9 cellular contexts compared by ENCODE assay signal in genomic region chr12:9951026-9951652, GRCh38. TPM values are rescaled to one million over a fixed set of nuclear protein-coding genes. Genes with fewer than 3 reads are reported as not detected.
DNase-seq lines count a peak whose midpoint lies in the region; ATAC-seq and TF ChIP-seq lines count a peak whose summit lies in the region.
"Had no signal": no experiment of that assay in that cellular context is flagged by ENCODE, and none has a peak within 500 bp of the region (broad histone marks: within the 10 kb centered on the region; RNA-seq: fewer than 3 reads in every experiment).

No MANE protein-coding gene starts in this region.

- H3K4me1 Mint-ChIP-seq in activated CD8-positive, alpha-beta T cell treated with anti-CD3 and anti-CD28 coated beads, Interleukin-2, amount 10 ng/mL, durations not matched to agents 7 days and 5 days (ENCODE audit: low read depth): peaks cover 62% of the 10 kb centered on the region
- H3K4me1 Mint-ChIP-seq in natural killer cell: peaks cover 40 to 51% of the 10 kb centered on the region in 2 donors

- H3K4me3 ChIP-seq in DND-41 (ENCODE audit: low read depth in 1 of 2, low read length in 2 of 2) (0 out of 4 replicates have a peak overlapping the region, but pooled peaks of 1 of the 2 experiments have one; percentile 5), SJCRH30 (no peak overlapping the region)

- H3K4me1 ChIP-seq in DND-41 (ENCODE audit: insufficient read depth, low read length) (peaks cover 27% of the 10 kb centered on the region), SJCRH30 (no peaks in the 10 kb centered on the region)

- intact Hi-C loops in natural killer cell (cut with micrococcal nuclease): no loop called here

- H4K20me1 ChIP-seq in DND-41 (ENCODE audit: insufficient read depth, low read length): no peaks in the 10 kb centered on the region

- peak overlapping the region; percentile 70 for H3K4me3 Mint-ChIP-seq in activated CD8-positive, alpha-beta T cell treated with anti-CD3 and anti-CD28 coated beads, Interleukin-2, amount 10 ng/mL, durations not matched to agents 7 days and 5 days
- peak overlapping the region; percentile 87 for H3K4me3 Mint-ChIP-seq in natural killer cell

- peak; percentile 100 for ATAC-seq in DND-41 (ENCODE audit: insufficient read depth, low read depth)
- peak; percentile 36 for ATAC-seq in HG03432 (IDR thresholded peaks at IDR 0.05; ENCODE audit: unreplicated experiment)
- peak; percentile 87 for ATAC-seq in activated CD8-positive, alpha-beta T cell treated with anti-CD3 and anti-CD28 coated beads, Interleukin-2, amount 10 ng/mL, durations not matched to agents 7 days and 5 days
- ATAC-seq in natural killer cell: peak; percentile 65 to 85 (median 84)

- peak overlapping the region; percentile 45 for H3K4me2 ChIP-seq in DND-41 (ENCODE audit: insufficient read depth, low read length)

- POLR2A ChIA-PET in activated CD8-positive, alpha-beta T cell treated with anti-CD3 and anti-CD28 coated beads, Interleukin-2, amount 10 ng/mL, durations not matched to agents 7 days and 5 days (lab: Charles Lee): no interaction called here

- CTCF ChIA-PET in activated CD8-positive, alpha-beta T cell treated with anti-CD3 and anti-CD28 coated beads, Interleukin-2, amount 10 ng/mL, durations not matched to agents 7 days and 5 days (lab: Charles Lee): interaction anchor here (1.5 to 3.1 kb wide), 3 partner anchors 11 to 208 kb away, joined by 4 to 18 read pairs (median 16); no protein-coding TSS in a partner anchor

- no peaks in the 10 kb centered on the region for H3K27me3 Mint-ChIP-seq in activated CD8-positive, alpha-beta T cell treated with anti-CD3 and anti-CD28 coated beads, Interleukin-2, amount 10 ng/mL, durations not matched to agents 7 days and 5 days (ENCODE audit: low read depth)
- no peaks in the 10 kb centered on the region for H3K27me3 Mint-ChIP-seq in natural killer cell (ENCODE audit: low read depth in 2 of 2)

- H3K9me3 ChIP-seq in DND-41 (ENCODE audit: insufficient read depth, low read length, severe bottlenecking) (no peaks in the 10 kb centered on the region), SJCRH30 (replicated peaks) (no peaks in the 10 kb centered on the region)

- DNase-seq in DND-41 (peak; percentile 81), natural killer cell (peak; percentile 34), HT-29 (ENCODE audit: low spot score) (no peak), H4 (ENCODE audit: low spot score) (no peak), SJCRH30 (no peak), SW 1271 (lab: John Stamatoyannopoulos, UW) (no peak)
- peak; percentile 70 for DNase-seq in activated CD8-positive, alpha-beta T cell treated with anti-CD3 and anti-CD28 coated beads, Interleukin-2, amount 10 ng/mL, durations not matched to agents 7 days and 5 days

- H2AFZ ChIP-seq in DND-41 (ENCODE audit: low read depth, low read length): peak overlapping the region; percentile 35; the same call in 1 of the 2 replicates

- no peaks in the 10 kb centered on the region for H3K79me2 ChIP-seq in DND-41 (ENCODE audit: insufficient read depth, low read length)

- H3K9ac ChIP-seq in DND-41 (ENCODE audit: low read depth, low read length): 0 out of 2 replicates have a peak overlapping the region, but pooled peaks have one; percentile 1

- H3K27ac Mint-ChIP-seq in activated CD8-positive, alpha-beta T cell treated with anti-CD3 and anti-CD28 coated beads, Interleukin-2, amount 10 ng/mL, durations not matched to agents 7 days and 5 days: peak overlapping the region; percentile 86
- H3K27ac Mint-ChIP-seq in natural killer cell: peak overlapping the region; percentile 88 to 90

- H3K9me3 Mint-ChIP-seq in activated CD8-positive, alpha-beta T cell treated with anti-CD3 and anti-CD28 coated beads, Interleukin-2, amount 10 ng/mL, durations not matched to agents 7 days and 5 days (ENCODE audit: insufficient read depth): no peaks in the 10 kb centered on the region
- H3K9me3 Mint-ChIP-seq in natural killer cell: no peaks in the 10 kb centered on the region

- H3K36me3 Mint-ChIP-seq in activated CD8-positive, alpha-beta T cell treated with anti-CD3 and anti-CD28 coated beads, Interleukin-2, amount 10 ng/mL, durations not matched to agents 7 days and 5 days (ENCODE audit: low read depth): peaks cover 7% of the 10 kb centered on the region
- no peaks in the 10 kb centered on the region for H3K36me3 Mint-ChIP-seq in natural killer cell

- peak overlapping the region; percentile 60 for H3K27ac ChIP-seq in DND-41 (ENCODE audit: low read length)
- H3K27ac ChIP-seq in SJCRH30: no peak overlapping the region

- H3K27me3 ChIP-seq in DND-41 (ENCODE audit: insufficient read depth, low read length, poor library complexity) (no peaks in the 10 kb centered on the region), SJCRH30 (no peaks in the 10 kb centered on the region)

- no peaks in the 10 kb centered on the region for H3K36me3 ChIP-seq in DND-41 (ENCODE audit: insufficient read depth, low read length)
- H3K36me3 ChIP-seq in SJCRH30: no peaks in the 10 kb centered on the region

- TF ChIP-seq CTCF in DND-41 (IDR thresholded peaks at IDR 0.05; ENCODE audit: borderline replicate concordance, extremely low read depth, low read length, poor library complexity, severe bottlenecking) (no peak), natural killer cell (IDR thresholded peaks at IDR 0.05) (no peak)

RNA-seq across cellular contexts. Expression of gene CLEC2A, which starts 19.0 kb away (rescaled TPM):
- total RNA-seq in activated CD8-positive, alpha-beta T cell treated with anti-CD3 and anti-CD28 coated beads, Interleukin-2, amount 10 ng/mL, durations not matched to agents 7 days and 5 days: not detected
- total RNA-seq in natural killer cell: not detected
- total RNA-seq in HT-29 (2014; rRNA removed; shearing (Covaris generic)): not detected in 2 replicates
- total RNA-seq in H4 (2014; rRNA removed; shearing (Covaris generic)): not detected in 2 replicates
- not detected in 2 replicates for total RNA-seq in SJCRH30 (2014; rRNA removed; shearing (Covaris generic))
- total RNA-seq: myocyte had no signal

RNA-seq across cellular contexts. Expression of gene CLEC12A, which starts 20.1 kb away (rescaled TPM):
- total RNA-seq in activated CD8-positive, alpha-beta T cell treated with anti-CD3 and anti-CD28 coated beads, Interleukin-2, amount 10 ng/mL, durations not matched to agents 7 days and 5 days: 1 to 10 TPM; 4.8 to 6.3 TPM
- 10 to 100 TPM; 13.6 to 18.9 (median 14.8) TPM for total RNA-seq in natural killer cell
- total RNA-seq in HT-29 (2014; rRNA removed; shearing (Covaris generic)): not detected in 2 replicates
- not detected in 2 replicates for total RNA-seq in H4 (2014; rRNA removed; shearing (Covaris generic))
- total RNA-seq in SJCRH30 (2014; rRNA removed; shearing (Covaris generic)): not detected in 2 replicates
- total RNA-seq: myocyte had no signal

RNA-seq across cellular contexts. Expression of gene CLEC1B, which starts 47.8 kb away (rescaled TPM):
- total RNA-seq in activated CD8-positive, alpha-beta T cell treated with anti-CD3 and anti-CD28 coated beads, Interleukin-2, amount 10 ng/mL, durations not matched to agents 7 days and 5 days: not detected
- total RNA-seq in natural killer cell: 1 to 10 TPM in 2 of 3 donors, under 1 TPM in 1; 0.50 to 2.3 (median 1.0) TPM
- total RNA-seq in HT-29 (2014; rRNA removed; shearing (Covaris generic)): not detected in 2 replicates
- total RNA-seq in H4 (2014; rRNA removed; shearing (Covaris generic)): not detected in 2 replicates
- not detected in 2 replicates for total RNA-seq in SJCRH30 (2014; rRNA removed; shearing (Covaris generic))
- total RNA-seq: myocyte had no signal

RNA-seq across cellular contexts. Expression of gene CLEC12B, which starts 59.3 kb away (rescaled TPM):
- total RNA-seq in activated CD8-positive, alpha-beta T cell treated with anti-CD3 and anti-CD28 coated beads, Interleukin-2, amount 10 ng/mL, durations not matched to agents 7 days and 5 days: under 1 TPM; 0.31 to 0.87 TPM
- total RNA-seq in natural killer cell: 1 to 10 TPM; 3.9 to 5.8 (median 4.9) TPM
- not detected in 2 replicates for total RNA-seq in HT-29 (2014; rRNA removed; shearing (Covaris generic))
- total RNA-seq in H4 (2014; rRNA removed; shearing (Covaris generic)): not detected in 2 replicates
- not detected in 2 replicates for total RNA-seq in SJCRH30 (2014; rRNA removed; shearing (Covaris generic))
- total RNA-seq: myocyte had no signal

Comparison
In these comparisons a context has a peak if more than half of its experiments do, and no peak if none do; other contexts are left out.
1. ATAC-seq: peak in every context shown above with its lines; median percentile 100 in DND-41; 87 in activated CD8-positive, alpha-beta T cell treated with anti-CD3 and anti-CD28 coated beads, Interleukin-2, amount 10 ng/mL, durations not matched to agents 7 days and 5 days; 84 in natural killer cell; 36 in HG03432.
2. DNase-seq: peak in DND-41 (single experiment), activated CD8-positive, alpha-beta T cell treated with anti-CD3 and anti-CD28 coated beads, Interleukin-2, amount 10 ng/mL, durations not matched to agents 7 days and 5 days (single experiment) and natural killer cell (single experiment); none in HT-29 (single experiment), H4 (single experiment), SJCRH30 (0 of 2) and SW 1271 (0 of 2).